8 cellular contexts compared by ENCODE assay signal in the genomic region with DNA sequence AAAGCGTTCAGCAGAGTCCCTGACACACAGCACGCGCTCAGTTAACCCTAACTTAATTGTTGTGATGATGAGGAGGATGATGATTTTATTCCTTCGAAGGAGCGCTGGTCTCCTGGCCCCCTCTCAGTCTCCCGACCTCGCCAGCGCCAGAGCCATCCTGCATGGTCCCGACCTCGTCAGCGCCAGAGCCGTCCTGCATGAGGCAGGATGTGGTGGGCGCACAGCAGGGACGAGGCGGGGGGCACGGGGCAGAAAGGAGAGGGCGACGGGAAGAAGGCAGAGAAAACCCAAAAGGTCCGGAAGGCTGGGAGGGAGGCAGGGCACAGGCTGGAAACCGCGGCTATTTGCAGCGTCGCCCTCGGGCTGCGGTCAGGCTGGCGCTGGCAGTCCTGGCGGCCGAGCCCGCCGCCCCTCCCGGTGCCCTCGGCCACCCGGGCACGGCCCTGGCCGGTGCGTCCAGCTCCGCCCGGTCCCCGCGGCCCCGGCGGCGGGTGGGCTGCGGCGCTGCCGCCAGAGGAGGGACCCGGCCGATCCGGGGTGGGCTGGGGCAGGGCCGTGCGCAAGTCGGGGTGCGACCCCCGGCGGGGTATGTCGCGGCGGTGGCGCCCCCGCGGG. TPM values are rescaled to one million over a fixed set of nuclear protein-coding genes. Genes with fewer than 3 reads are reported as not detected.
DNase-seq lines count a peak whose midpoint lies in the region; ATAC-seq and TF ChIP-seq lines count a peak whose summit lies in the region.

No MANE protein-coding gene starts in this region.

- DNase-seq in GM03348 (ENCODE audit: low spot score): peak; percentile 75
- DNase-seq in Peyer's patch: no peak
- DNase-seq in NCI-H2081 treated with DMSO at 0.1 percent for 48 hours (lab: John Stamatoyannopoulos, UW): no peak

- TF ChIP-seq POLR2A in Peyer's patch (IDR thresholded peaks at IDR 0.05): no peak

- peaks cover 0 to 19% (median 5%) of the 10 kb centered on the region in 4 donors for H3K4me1 ChIP-seq in Peyer's patch
- H3K4me1 ChIP-seq in neutrophil (ENCODE audit: control insufficient read depth in 1 of 2, insufficient read depth in 1 of 2, low read depth in 1 of 2, low read length in 1 of 2): peaks cover 14% of the 10 kb centered on the region in 2 experiments

- no peaks in the 10 kb centered on the region for H3K9me3 ChIP-seq in Peyer's patch
- no peaks in the 10 kb centered on the region for H3K9me3 ChIP-seq in neutrophil

- TF ChIP-seq CTCF in Peyer's patch (IDR thresholded peaks at IDR 0.05): no peak
- no peak for TF ChIP-seq CTCF in neutrophil (IDR thresholded peaks at IDR 0.05)

- H3K27me3 ChIP-seq in Peyer's patch (no peaks in the 10 kb centered on the region), neutrophil (peaks cover 67% of the 10 kb centered on the region)

- peak; percentile 17 for ATAC-seq in esophagus mucosa
- ATAC-seq in HG03520 (IDR thresholded peaks at IDR 0.05; ENCODE audit: unreplicated experiment): no peak
- no peak for ATAC-seq in HG03039 (IDR thresholded peaks at IDR 0.05; ENCODE audit: unreplicated experiment)
- ATAC-seq in HG02642 (IDR thresholded peaks at IDR 0.05; ENCODE audit: poor library complexity, unreplicated experiment): no peak

- H3K27ac ChIP-seq in Peyer's patch (peak overlapping the region in 2 of 4 donors; percentile 19 to 63), neutrophil (no peak overlapping the region)

- H3K36me3 ChIP-seq in Peyer's patch (no peaks in the 10 kb centered on the region), neutrophil (peaks cover 20% of the 10 kb centered on the region)

- H3K4me3 ChIP-seq in Peyer's patch (peak overlapping the region; percentile 48 to 79 (median 64)), neutrophil (ENCODE audit: low read depth in 1 of 2, low read length in 1 of 2) (peak overlapping the region; percentile 49 to 59)

RNA-seq across cellular contexts. Expression of gene TAC4, which starts 3.0 kb away (rescaled TPM):
- total RNA-seq in Peyer's patch: not detected
- total RNA-seq in esophagus mucosa: not detected
